In genomic region chr18:39966275-39966674, GRCh38 we compare ENCODE assay signal across 13 cellular contexts.
DNase-seq lines count a peak whose midpoint lies in the region; ATAC-seq and TF ChIP-seq lines count a peak whose summit lies in the region.
"Had no signal": no experiment of that assay in that cellular context is flagged by ENCODE, and none has a peak within 500 bp of the region (broad histone marks: within the 10 kb centered on the region; RNA-seq: fewer than 3 reads in every experiment).

No MANE protein-coding gene starts in this region.

- no TSS peak for BruUV-seq in A673 (replicated peaks; lab: Mats Ljungman, UMichigan)

- no peaks in the 10 kb centered on the region for H3K4me1 ChIP-seq in A673 (ENCODE audit: insufficient read depth, low read length, poor library complexity, severe bottlenecking)
- H3K4me1 ChIP-seq: gastroesophageal sphincter, left ventricle myocardium inferior had no signal

- H3K4me1 Mint-ChIP-seq in activated naive CD8-positive, alpha-beta T cell treated with anti-CD3 and anti-CD28 coated beads, Interleukin-2, amount 50 U/mL, for 24 hours, result no peaks in the 10 kb centered on the region
- H3K4me1 Mint-ChIP-seq: activated CD4-positive, alpha-beta T cell treated with anti-CD3 and anti-CD28 coated beads, Interleukin-2, amount 10 ng/mL, durations not matched to agents 24 days and 14 days had no signal

- no peaks in the 10 kb centered on the region for H3K27me3 ChIP-seq in A673 (replicated peaks; ENCODE audit: insufficient read depth, low read depth, low read length, poor library complexity)
- H3K27me3 ChIP-seq: gastroesophageal sphincter had no signal

- no peaks in the 10 kb centered on the region for H3K27me3 Mint-ChIP-seq in activated naive CD8-positive, alpha-beta T cell treated with anti-CD3 and anti-CD28 coated beads, Interleukin-2, amount 50 U/mL, for 24 hours
- H3K27me3 Mint-ChIP-seq: activated CD4-positive, alpha-beta T cell treated with anti-CD3 and anti-CD28 coated beads, Interleukin-2, amount 10 ng/mL, durations not matched to agents 24 days and 14 days had no signal

- no peaks in the 10 kb centered on the region for H3K9me3 ChIP-seq in A673 (ENCODE audit: low read depth, low read length, poor library complexity, severe bottlenecking)
- H3K9me3 ChIP-seq: gastroesophageal sphincter, left ventricle myocardium inferior had no signal

- H3K4me3 ChIP-seq in A673 (ENCODE audit: low read depth, low read length, poor library complexity, severe bottlenecking), result no peak overlapping the region
- H3K4me3 ChIP-seq in fibroblast of pulmonary artery (replicated peaks; ENCODE audit: low read depth, low read length), result no peak overlapping the region
- H3K4me3 ChIP-seq: gastroesophageal sphincter, left ventricle myocardium inferior had no signal

- no peaks in the 10 kb centered on the region for H3K36me3 Mint-ChIP-seq in activated naive CD8-positive, alpha-beta T cell treated with anti-CD3 and anti-CD28 coated beads, Interleukin-2, amount 50 U/mL, for 24 hours (ENCODE audit: low read depth)

- TF ChIP-seq CTCF in A673 (conservative IDR thresholded peaks at IDR 0.05; ENCODE audit: low read depth, low read length) (peak; percentile 41; the same call in 1 of the 2 replicates), GM12872 (IDR thresholded peaks at IDR 0.05; ENCODE audit: insufficient read depth, low read depth, low read length) (0 out of 3 replicates have a peak, but pooled peaks have one; percentile 14), fibroblast of pulmonary artery (IDR thresholded peaks at IDR 0.05; ENCODE audit: low read length, missing control alignments) (peak; percentile 23)

- no peak overlapping the region for H3K27ac ChIP-seq in A673 (ENCODE audit: low read depth, low read length, poor library complexity, severe bottlenecking)
- H3K27ac ChIP-seq: gastroesophageal sphincter, left ventricle myocardium inferior had no signal

- H3K9me3 Mint-ChIP-seq in activated naive CD8-positive, alpha-beta T cell treated with anti-CD3 and anti-CD28 coated beads, Interleukin-2, amount 50 U/mL, for 24 hours, result peaks cover 10% of the 10 kb centered on the region

- CTCF ChIA-PET in A673 (lab: Charles Lee), result no interaction called here

- DNase-seq in A673 (ENCODE audit: low spot score) (peak; percentile 11), RPMI8226 (peak; percentile 60), fibroblast of pulmonary artery (ENCODE audit: low read depth) (no peak), KG1 (lab: John Stamatoyannopoulos, UW) (no peak), retina (no peak)
- no peak for DNase-seq in activated naive CD8-positive, alpha-beta T cell treated with anti-CD3 and anti-CD28 coated beads, Interleukin-2, amount 50 U/mL, for 24 hours
- DNase-seq: activated CD4-positive, alpha-beta T cell treated with anti-CD3 and anti-CD28 coated beads, Interleukin-2, amount 10 ng/mL, durations not matched to agents 24 days and 14 days; activated effector memory CD4-positive, alpha-beta T cell treated with Interleukin-2 at 50 U/mL for 16 hours; left ventricle myocardium inferior; nucleus accumbens had no signal

- ATAC-seq in activated naive CD8-positive, alpha-beta T cell treated with anti-CD3 and anti-CD28 coated beads, Interleukin-2, amount 50 U/mL, for 24 hours, result no peak
- no peak for ATAC-seq in HG03135 (IDR thresholded peaks at IDR 0.05; ENCODE audit: unreplicated experiment)
- ATAC-seq: gastroesophageal sphincter had no signal

- H3K4me3 Mint-ChIP-seq in activated naive CD8-positive, alpha-beta T cell treated with anti-CD3 and anti-CD28 coated beads, Interleukin-2, amount 50 U/mL, for 24 hours, result no peak overlapping the region
- H3K4me3 Mint-ChIP-seq: activated CD4-positive, alpha-beta T cell treated with anti-CD3 and anti-CD28 coated beads, Interleukin-2, amount 10 ng/mL, durations not matched to agents 24 days and 14 days had no signal

- H3K36me3 ChIP-seq in A673 (ENCODE audit: insufficient read depth, low read length, poor library complexity, severe bottlenecking), result no peaks in the 10 kb centered on the region
- H3K36me3 ChIP-seq: gastroesophageal sphincter, left ventricle myocardium inferior had no signal

- POLR2A ChIA-PET in A673 (lab: Charles Lee; ENCODE audit: low non-redundant PET), result no interaction called here

- intact Hi-C loops in A673 (cut with micrococcal nuclease; ENCODE audit: unreplicated experiment), result no loop called here

- no peak overlapping the region for H3K27ac Mint-ChIP-seq in activated naive CD8-positive, alpha-beta T cell treated with anti-CD3 and anti-CD28 coated beads, Interleukin-2, amount 50 U/mL, for 24 hours
- H3K27ac Mint-ChIP-seq: activated CD4-positive, alpha-beta T cell treated with anti-CD3 and anti-CD28 coated beads, Interleukin-2, amount 10 ng/mL, durations not matched to agents 24 days and 14 days had no signal

Comparison
In these comparisons a context has a peak if more than half of its experiments do, and no peak if none do; other contexts are left out.
1. DNase-seq: peak in A673 (single experiment) and RPMI8226 (single experiment); none in fibroblast of pulmonary artery (single experiment), activated naive CD8-positive, alpha-beta T cell treated with anti-CD3 and anti-CD28 coated beads, Interleukin-2, amount 50 U/mL, for 24 hours (single experiment), KG1 (single experiment) and retina (single experiment).
2. Peak in every context shown above with its lines, with median percentiles within 50 percentile points of each other: CTCF ChIP-seq.